Comparison of ENCODE assay signal across 18 cellular contexts in the genomic region with DNA sequence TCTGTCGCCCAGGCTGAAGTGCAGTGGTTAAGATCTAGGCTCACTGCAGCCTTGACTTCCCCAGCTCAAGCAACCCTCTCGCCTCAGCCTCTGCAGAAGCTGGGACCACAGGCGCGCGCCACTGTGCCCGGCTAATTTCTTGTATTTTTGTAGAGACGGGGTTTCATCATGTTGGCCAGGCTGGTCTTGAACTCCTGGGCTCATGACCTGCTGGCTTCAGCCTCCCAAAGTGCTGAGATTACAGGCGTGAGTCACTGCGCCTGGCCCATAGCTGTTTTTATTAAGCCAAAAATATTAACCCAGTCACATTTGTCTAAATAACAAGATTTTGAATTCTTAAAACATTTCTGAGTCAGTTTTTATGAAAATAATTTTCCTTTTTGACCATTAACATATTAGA. TPM values are rescaled to one million over a fixed set of nuclear protein-coding genes. Genes with fewer than 3 reads are reported as not detected.
A peak's percentile ranks its signal among the peaks of the same experiment; 100 is the strongest.
DNase-seq lines count a peak whose midpoint lies in the region; ATAC-seq and TF ChIP-seq lines count a peak whose summit lies in the region.
"Had no signal": no experiment of that assay in that cellular context is flagged by ENCODE, and none has a peak within 500 bp of the region (broad histone marks: within the 10 kb centered on the region; RNA-seq: fewer than 3 reads in every experiment).

No MANE protein-coding gene starts in this region.

- H3K9me3 ChIP-seq in heart left ventricle (peaks cover 0 to 16% (median 0%) of the 10 kb centered on the region in 12 donors), Peyer's patch (peaks cover 0 to 5% (median 2%) of the 10 kb centered on the region in 4 donors)
- H3K9me3 ChIP-seq: colonic mucosa, right lobe of liver, upper lobe of right lung had no signal

- H3K4me3 ChIP-seq in heart left ventricle, result peak overlapping the region in 8 of 12 donors; percentile 41 to 55 (median 46)
- H3K4me3 ChIP-seq in Peyer's patch, result peak overlapping the region in 1 of 4 donors; percentile 23
- H3K4me3 ChIP-seq: colonic mucosa had no signal

- H3K27me3 ChIP-seq in heart left ventricle (no peaks in the 10 kb centered on the region), Peyer's patch (no peaks in the 10 kb centered on the region)
- H3K27me3 ChIP-seq: colonic mucosa, right lobe of liver, SJSA1, upper lobe of right lung had no signal

- no peak for TF ChIP-seq CTCF in heart left ventricle (IDR thresholded peaks at IDR 0.05)
- TF ChIP-seq CTCF in Peyer's patch (IDR thresholded peaks at IDR 0.05), result no peak

- H3K27ac ChIP-seq in heart left ventricle (peak overlapping the region in 2 of 12 donors; percentile 52 to 72), Peyer's patch (no peak overlapping the region)
- H3K27ac ChIP-seq: colonic mucosa, right lobe of liver, SJSA1, upper lobe of right lung had no signal

- WGBS in heart left ventricle, 4 donors, result 83 to 91% (median 90%) methylated on average over 9 of the region's 9 CpGs

- TF ChIP-seq POLR2A in heart left ventricle (IDR thresholded peaks at IDR 0.05), result no peak
- TF ChIP-seq POLR2A in Peyer's patch (IDR thresholded peaks at IDR 0.05), result no peak

- H3K36me3 ChIP-seq in heart left ventricle (no peaks in the 10 kb centered on the region), Peyer's patch (no peaks in the 10 kb centered on the region)
- H3K36me3 ChIP-seq: colonic mucosa, right lobe of liver, SJSA1, upper lobe of right lung had no signal

- DNase-seq in Right ventricle myocardium inferior (ENCODE audit: missing footprints), result no peak
- DNase-seq in Right ventricle myocardium superior, result no peak
- no peak for DNase-seq in heart left ventricle
- DNase-seq in posterior vena cava (ENCODE audit: low spot score), result peak; percentile 84
- no peak for DNase-seq in kidney tubule cell (ENCODE audit: low spot score)
- no peak for DNase-seq in Peyer's patch
- DNase-seq: activated B cell treated with CpG ODN at 0.5 μM for 24 hours; activated T-cell treated with anti-CD3 and anti-CD28 coated beads, Interleukin-2, amount 50 U/mL, for 24 hours; GDM1; MM.1S; NCI-H226; upper lobe of right lung had no signal

- ATAC-seq in Right ventricle myocardium inferior, result peak; percentile 34
- no peak for ATAC-seq in Right ventricle myocardium superior (ENCODE audit: poor library complexity)
- ATAC-seq in heart left ventricle, result peak in 2 of 4 donors; percentile 13 to 42
- no peak for ATAC-seq in GM18511 (IDR thresholded peaks at IDR 0.05; ENCODE audit: unreplicated experiment)
- no peak for ATAC-seq in GM21717 (IDR thresholded peaks at IDR 0.05; ENCODE audit: unreplicated experiment)

- intact Hi-C loops in Right ventricle myocardium inferior (cut with DNase I), result no loop called here
- intact Hi-C loops in Right ventricle myocardium superior (cut with DNase I), result loop anchor here (10.0 kb wide), 1 partner anchor 100 kb away; no protein-coding TSS in a partner anchor
- intact Hi-C loops in heart left ventricle (cut with DNase I), result loop anchor here in 8 of 10 donors (1.0 to 10.0 kb wide), 7 partner anchors 43 to 168 kb away; a partner anchor contains a TSS
- intact Hi-C loops in posterior vena cava (cut with DNase I), result loop anchor here in 1 of 2 donors (5.0 to 10.0 kb wide), 2 partner anchors 48 to 190 kb away; a partner anchor contains a TSS

- H3K4me1 ChIP-seq in heart left ventricle, result peaks cover 0 to 13% (median 4%) of the 10 kb centered on the region in 12 donors
- peaks cover 0 to 5% (median under 1%) of the 10 kb centered on the region in 4 donors for H3K4me1 ChIP-seq in Peyer's patch
- H3K4me1 ChIP-seq: colonic mucosa, right lobe of liver, upper lobe of right lung had no signal

RNA-seq across cellular contexts. Expression of a gene that starts 6.3 kb away (rescaled TPM):
- total RNA-seq in Right ventricle myocardium inferior, result 3.1 TPM
- total RNA-seq in Right ventricle myocardium superior, result 3.2 TPM
- 1 to 10 TPM; 2.4 to 5.2 (median 3.7) TPM for total RNA-seq in heart left ventricle
- 1 to 10 TPM; 2.8 to 3.4 TPM for polyA plus RNA-seq in heart left ventricle
- 1 to 10 TPM; 4.3 to 4.7 TPM for total RNA-seq in posterior vena cava
- 10 to 100 TPM in 1 of 4 donors, 1 to 10 TPM in 3; 5.8 to 12.4 (median 8.8) TPM for total RNA-seq in Peyer's patch

RNA-seq across cellular contexts. Expression of a gene that starts 19.7 kb away (rescaled TPM):
- 260 TPM for total RNA-seq in Right ventricle myocardium inferior
- 237 TPM for total RNA-seq in Right ventricle myocardium superior
- 100 to 1,000 TPM in 7 of 9 donors, 10 to 100 TPM in 2; 97.1 to 225 (median 158) TPM for total RNA-seq in heart left ventricle
- polyA plus RNA-seq in heart left ventricle, result 100 to 1,000 TPM; 115 to 293 TPM
- 100 to 1,000 TPM; 210 to 235 TPM for total RNA-seq in posterior vena cava
- 10 to 100 TPM in 3 of 4 donors, 1 to 10 TPM in 1; 7.7 to 95.7 (median 21.9) TPM for total RNA-seq in Peyer's patch

RNA-seq across cellular contexts. Expression of a gene that starts 49.0 kb away (rescaled TPM):
- 0.16 TPM for total RNA-seq in Right ventricle myocardium inferior
- not detected for total RNA-seq in Right ventricle myocardium superior
- total RNA-seq in heart left ventricle, result under 1 TPM in 6 of 9 donors, not detected in 3; 0.10 to 0.36 (median 0.24) TPM
- polyA plus RNA-seq in heart left ventricle, result 1 to 10 TPM in 1 of 2 donors, under 1 TPM in 1; 0.26 to 8.0 TPM
- under 1 TPM in 1 of 2 donors, not detected in 1; 0.10 TPM for total RNA-seq in posterior vena cava
- not detected for total RNA-seq in Peyer's patch
- total RNA-seq: activated B cell treated with CpG ODN at 0.5 μM for 24 hours; activated CD4-positive, alpha-beta memory T cell treated with anti-CD3 and anti-CD28 coated beads, Interleukin-2, amount 10 ng/mL, durations not matched to agents 7 days and 5 days; right lobe of liver; SJSA1 had no signal
